Comparison of ENCODE assay signal across 9 cellular contexts in the genomic region with DNA sequence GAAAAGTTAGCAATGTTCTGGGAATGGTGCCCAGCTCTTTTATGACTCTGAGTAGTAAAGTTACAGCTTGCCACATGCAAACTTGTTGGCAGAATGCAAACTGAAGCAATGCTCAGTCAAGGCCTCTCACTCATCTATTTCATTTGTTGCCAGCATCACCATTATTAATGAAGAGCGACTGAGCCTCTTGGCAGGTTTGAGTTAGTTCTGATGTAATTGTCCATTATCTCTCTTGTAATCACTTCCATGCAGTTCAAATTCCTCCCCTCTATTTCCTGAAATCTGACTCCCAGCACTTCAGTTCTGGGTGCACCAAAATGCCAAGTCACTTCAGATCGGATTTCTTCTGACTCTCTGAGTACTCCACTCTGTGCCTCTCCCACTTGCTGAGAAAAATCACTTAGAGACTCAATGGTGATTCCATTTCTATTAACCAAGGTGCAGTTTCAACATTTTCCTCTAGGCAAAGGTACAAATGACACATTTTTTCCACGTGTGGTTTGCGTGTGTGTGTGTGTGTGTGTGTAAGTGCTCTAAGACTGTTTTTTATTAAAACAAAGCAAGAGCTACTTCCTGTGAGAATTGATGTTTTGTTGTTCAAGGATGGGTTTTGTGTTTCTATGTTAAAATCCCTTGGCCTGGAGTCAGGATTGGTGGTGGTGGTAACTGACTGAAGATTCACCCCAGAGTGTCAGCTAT.
A peak's percentile ranks its signal among the peaks of the same experiment; 100 is the strongest.
DNase-seq lines count a peak whose midpoint lies in the region; ATAC-seq, FAIRE-seq and TF ChIP-seq lines count a peak whose summit lies in the region.
"Had no signal": no experiment of that assay in that cellular context is flagged by ENCODE, and none has a peak within 500 bp of the region (broad histone marks: within the 10 kb centered on the region; RNA-seq: fewer than 3 reads in every experiment).

No MANE protein-coding gene starts in this region.

- TF ChIP-seq CTCF in endothelial cell of umbilical vein (IDR thresholded peaks at IDR 0.05; ENCODE audit: extremely low read depth in 1 of 2, insufficient read depth in 1 of 2, low read depth in 1 of 2, low read length in 2 of 2) (no peak), osteocyte (IDR thresholded peaks at IDR 0.05) (no peak)

- POLR2A ChIA-PET in endothelial cell of umbilical vein (lab: Charles Lee) = no interaction called here

- H3K27ac Mint-ChIP-seq in osteocyte (ENCODE audit: unreplicated experiment) = peak overlapping the region; percentile 87

- FAIRE-seq in endothelial cell of umbilical vein (lab: Jason Lieb, UNC) = peak; percentile 80

- no TSS peak for BruUV-seq in endothelial cell of umbilical vein (replicated peaks; lab: Mats Ljungman, UMichigan)

- H3K4me1 Mint-ChIP-seq in osteocyte (ENCODE audit: unreplicated experiment) = peaks cover 41% of the 10 kb centered on the region

- H4K20me1 ChIP-seq in endothelial cell of umbilical vein (replicated peaks; ENCODE audit: control insufficient read depth, extremely low read depth, insufficient read depth, low read length) = no peaks in the 10 kb centered on the region

- H3K9me1 ChIP-seq in endothelial cell of umbilical vein (replicated peaks; ENCODE audit: control insufficient read depth, extremely low read depth, insufficient read depth, low read length) = no peaks in the 10 kb centered on the region

- DNase-seq in EL = peak; percentile 93
- DNase-seq in NCI-H345 (lab: John Stamatoyannopoulos, UW) = peak; percentile 28
- peak; percentile 77 for DNase-seq in endothelial cell of umbilical vein (ENCODE audit: low read depth, low spot score)
- no peak for DNase-seq in osteocyte (ENCODE audit: extremely low spot score, unreplicated experiment)
- no peak for DNase-seq in posterior cingulate gyrus
- DNase-seq in globus pallidus (ENCODE audit: low spot score) = no peak

- H3K4me3 Mint-ChIP-seq in osteocyte (ENCODE audit: unreplicated experiment) = no peak overlapping the region

- H3K9me3 ChIP-seq in endothelial cell of umbilical vein (replicated peaks; ENCODE audit: control insufficient read depth, insufficient read depth, low read length) = no peaks in the 10 kb centered on the region

- H3K4me2 ChIP-seq in endothelial cell of umbilical vein (ENCODE audit: insufficient read depth, low read length) = peak overlapping the region; percentile 46

- H3K9ac ChIP-seq in endothelial cell of umbilical vein (replicated peaks; ENCODE audit: extremely low read depth, insufficient read depth, low read length) = no peak overlapping the region

- no peaks in the 10 kb centered on the region for H3K79me2 ChIP-seq in endothelial cell of umbilical vein (ENCODE audit: control insufficient read depth, insufficient read depth, low read length)

- H3K27me3 ChIP-seq in endothelial cell of umbilical vein (ENCODE audit: control insufficient read depth in 2 of 2, insufficient read depth in 2 of 2, low read length in 2 of 2) = peaks cover 0 to 2% of the 10 kb centered on the region in 2 experiments

- no peaks in the 10 kb centered on the region for H3K27me3 Mint-ChIP-seq in osteocyte (ENCODE audit: unreplicated experiment)

- dilution Hi-C loops in endothelial cell of umbilical vein (cut with MboI; ENCODE audit: extremely low pct_ligation_motif_present, low sequenced_read_pairs) = no loop called here

- intact Hi-C loops in endothelial cell of umbilical vein (cut with micrococcal nuclease) = no loop called here
- intact Hi-C loops in posterior cingulate gyrus (cut with DNase I) = no loop called here

- no peak overlapping the region for H3K27ac ChIP-seq in endothelial cell of umbilical vein (ENCODE audit: insufficient read depth, low read depth, low read length)

- no peak overlapping the region for H2AFZ ChIP-seq in endothelial cell of umbilical vein (ENCODE audit: low read depth, low read length)

- CTCF ChIA-PET in endothelial cell of umbilical vein (lab: Charles Lee) = interaction anchor here (1.3 to 2.9 kb wide), 5 partner anchors 12 to 184 kb away, joined by 3 to 15 read pairs (median 6); no protein-coding TSS in a partner anchor

- no peak for TF ChIP-seq POLR2A in endothelial cell of umbilical vein (IDR thresholded peaks at IDR 0.05; ENCODE audit: low read depth, low read length)

- H3K36me3 Mint-ChIP-seq in osteocyte (ENCODE audit: unreplicated experiment) = peaks cover under 1% of the 10 kb centered on the region

- no peak overlapping the region for H3K4me3 ChIP-seq in endothelial cell of umbilical vein (replicated peaks in 1 of 3; ENCODE audit: insufficient read depth in 1 of 3, low read depth in 1 of 3, low read length in 3 of 3)
- H3K4me3 ChIP-seq: skin epidermis had no signal

- no peaks in the 10 kb centered on the region for H3K36me3 ChIP-seq in endothelial cell of umbilical vein (ENCODE audit: control insufficient read depth in 2 of 2, extremely low read depth in 1 of 2, insufficient read depth in 2 of 2, low read length in 2 of 2)

- H3K4me1 ChIP-seq in endothelial cell of umbilical vein (ENCODE audit: control insufficient read depth, extremely low read depth, insufficient read depth, low read length) = peaks cover 11% of the 10 kb centered on the region

- peaks cover 4% of the 10 kb centered on the region for H3K9me3 Mint-ChIP-seq in osteocyte (ENCODE audit: unreplicated experiment)

- ATAC-seq in GM18517 (IDR thresholded peaks at IDR 0.05; ENCODE audit: unreplicated experiment) (no peak), HG02610 (IDR thresholded peaks at IDR 0.05; ENCODE audit: unreplicated experiment) (no peak)

TF ChIP-seq in endothelial cell of umbilical vein, 7 proteins besides CTCF, POLR2A, EP300 and RAD21:
- no peak for TF ChIP-seq EZH2 (IDR thresholded peaks at IDR 0.05; ENCODE audit: borderline replicate concordance, low read depth, low read length, severe bottlenecking)
- peak; percentile 89 for TF ChIP-seq GATA2 (IDR thresholded peaks at IDR 0.05; ENCODE audit: insufficient read depth, insufficient read length, low read depth, low read length)
- no peak for TF ChIP-seq JUN (IDR thresholded peaks at IDR 0.05; ENCODE audit: borderline replicate concordance, insufficient read depth, insufficient read length, low read depth)
- no peak for TF ChIP-seq MYC (IDR thresholded peaks at IDR 0.05; ENCODE audit: low read depth, low read length)
- TF ChIP-seq POLR2AphosphoS5 (IDR thresholded peaks at IDR 0.05; ENCODE audit: insufficient read depth, low read depth, low read length) = no peak
- no peak for TF ChIP-seq FOS (IDR thresholded peaks at IDR 0.05; ENCODE audit: borderline replicate concordance, insufficient read depth, low read length)
- TF ChIP-seq, protein P1, sequence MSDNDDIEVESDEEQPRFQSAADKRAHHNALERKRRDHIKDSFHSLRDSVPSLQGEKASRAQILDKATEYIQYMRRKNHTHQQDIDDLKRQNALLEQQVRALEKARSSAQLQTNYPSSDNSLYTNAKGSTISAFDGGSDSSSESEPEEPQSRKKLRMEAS (IDR thresholded peaks at IDR 0.05; ENCODE audit: insufficient read depth, insufficient read length) = no peak
TF ChIP-seq in endothelial cell of umbilical vein: peak in this region for 1.

Comparison
In these comparisons a context has a peak if more than half of its experiments do, and no peak if none do; other contexts are left out.
1. DNase-seq: peak in EL (single experiment), NCI-H345 (single experiment) and endothelial cell of umbilical vein (single experiment); none in osteocyte (single experiment), posterior cingulate gyrus (0 of 10) and globus pallidus (single experiment).